Comparison of ENCODE assay signal across 9 cellular contexts in the genomic region with DNA sequence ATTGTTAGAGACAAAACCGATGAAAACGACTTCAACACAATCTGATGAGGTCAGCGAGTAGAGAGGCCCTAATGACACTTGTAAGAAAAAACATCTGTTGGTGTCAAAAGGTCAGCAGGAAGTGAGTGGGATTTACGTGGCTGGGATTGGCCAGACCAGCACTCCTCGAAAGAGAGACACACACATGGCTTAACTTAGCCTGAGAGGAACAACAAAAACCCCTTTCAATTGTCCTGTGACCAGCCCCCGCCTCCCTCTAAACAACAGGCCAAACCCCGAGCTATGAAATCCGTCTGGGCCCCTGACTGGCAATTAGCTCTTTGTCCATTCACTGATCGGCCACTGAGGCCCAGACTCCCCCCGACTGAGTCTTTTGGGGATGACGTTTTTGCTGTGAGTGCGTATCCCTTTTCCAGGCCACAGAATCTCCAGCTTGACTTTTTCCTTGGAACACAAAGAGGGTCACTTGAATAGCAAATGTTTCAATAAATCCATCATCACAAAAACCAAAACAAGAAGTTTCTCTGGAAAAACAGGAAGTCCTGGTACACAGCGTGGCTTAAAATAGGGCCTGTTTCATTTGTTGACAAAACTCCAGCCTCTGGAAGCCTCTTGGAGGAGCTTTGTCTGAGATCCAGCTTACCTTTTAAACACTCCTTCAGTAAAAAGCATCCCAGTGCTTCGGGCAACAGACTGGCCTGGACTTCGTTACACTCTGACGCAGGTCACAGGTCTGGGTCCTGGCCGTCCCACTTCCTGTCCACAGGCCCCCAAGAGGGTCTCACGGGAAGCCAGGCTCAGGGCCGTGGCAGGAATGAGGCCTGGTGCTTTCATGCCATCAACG.
DNase-seq lines count a peak whose midpoint lies in the region; ATAC-seq and TF ChIP-seq lines count a peak whose summit lies in the region.
"Had no signal": no experiment of that assay in that cellular context is flagged by ENCODE, and none has a peak within 500 bp of the region (broad histone marks: within the 10 kb centered on the region; RNA-seq: fewer than 3 reads in every experiment).

No MANE protein-coding gene starts in this region.

- peaks cover 8% of the 10 kb centered on the region for H3K9me3 ChIP-seq in endodermal cell (ENCODE audit: control insufficient read depth, low read length)
- no peaks in the 10 kb centered on the region for H3K9me3 ChIP-seq in mucosa of descending colon

- H3K4me1 ChIP-seq in endodermal cell (ENCODE audit: control insufficient read depth, insufficient read depth, low read length) (peaks cover 6% of the 10 kb centered on the region), mucosa of descending colon (ENCODE audit: low read depth) (peaks cover 55% of the 10 kb centered on the region), urinary bladder (ENCODE audit: insufficient read depth) (peaks cover 2% of the 10 kb centered on the region)

- peaks cover 44% of the 10 kb centered on the region for H3K4me1 Mint-ChIP-seq in endodermal cell

- peak; percentile 44 for DNase-seq in GM10266 (ENCODE audit: extremely low spot score)
- DNase-seq in NOMO-1 treated with DMSO at 0.1 percent for 48 hours (lab: John Stamatoyannopoulos, UW; ENCODE audit: unreplicated experiment), result peak; percentile 31
- no peak for DNase-seq in endodermal cell
- DNase-seq in mucosa of descending colon, result peak in 1 of 3 donors; percentile 65
- DNase-seq in activated CD4-positive, alpha-beta T cell treated with anti-CD3 and anti-CD28 coated beads, Interleukin-2, amount 50 U/mL, for 4 hours, result no peak

- H3K9me3 Mint-ChIP-seq in endodermal cell, result peaks cover 4% of the 10 kb centered on the region
- H3K9me3 Mint-ChIP-seq: naive thymus-derived CD8-positive, alpha-beta T cell had no signal

- WGBS in endodermal cell (ENCODE audit: insufficient coverage in 1 of 2, insufficient read length in 1 of 2), 2 experiments, result 70 to 85% methylated on average over 9 to 20 of the region's 20 CpGs
- 11% methylated on average over 20 of the region's 20 CpGs for WGBS in urinary bladder

- H3K27ac ChIP-seq in endodermal cell (ENCODE audit: low read depth, low read length), result peak overlapping the region; percentile 99
- peak overlapping the region; percentile 93 for H3K27ac ChIP-seq in urinary bladder (ENCODE audit: low read depth)

- intact Hi-C loops in mucosa of descending colon (cut with DNase I, micrococcal nuclease), result loop anchor here in 1 of 2 donors (10.0 kb wide), 1 partner anchor 87 kb away; no protein-coding TSS in a partner anchor

- H3K4me3 ChIP-seq in endodermal cell (ENCODE audit: low read length), result no peak overlapping the region
- H3K4me3 ChIP-seq in mucosa of descending colon, result no peak overlapping the region
- H3K4me3 ChIP-seq in urinary bladder (ENCODE audit: low read depth, low read length), result no peak overlapping the region

- H3K9ac ChIP-seq in endodermal cell (ENCODE audit: extremely low read depth, low read length, poor library complexity, severe bottlenecking), result no peak overlapping the region

- H3K27me3 ChIP-seq in endodermal cell (ENCODE audit: control insufficient read depth, insufficient read depth, low read length, poor library complexity, severe bottlenecking), result no peaks in the 10 kb centered on the region

- no peak overlapping the region for H3K4me3 Mint-ChIP-seq in endodermal cell
- H3K4me3 Mint-ChIP-seq: naive thymus-derived CD8-positive, alpha-beta T cell had no signal

- H3K27me3 Mint-ChIP-seq in endodermal cell (ENCODE audit: insufficient read depth), result no peaks in the 10 kb centered on the region

- H3K27ac Mint-ChIP-seq in endodermal cell, result peak overlapping the region; percentile 84
- H3K27ac Mint-ChIP-seq: naive thymus-derived CD8-positive, alpha-beta T cell had no signal

- H3K36me3 ChIP-seq in endodermal cell (ENCODE audit: control insufficient read depth, insufficient read depth, low read length) (peaks cover 11% of the 10 kb centered on the region), mucosa of descending colon (ENCODE audit: low read depth) (no peaks in the 10 kb centered on the region), urinary bladder (ENCODE audit: insufficient read depth) (no peaks in the 10 kb centered on the region)

- TF ChIP-seq CTCF in GM10266 (IDR thresholded peaks at IDR 0.05; ENCODE audit: control insufficient read depth, insufficient read depth, low read depth, missing control alignments) (no peak), endodermal cell (conservative IDR thresholded peaks at IDR 0.05) (no peak), mucosa of descending colon (IDR thresholded peaks at IDR 0.05) (no peak)

- H3K36me3 Mint-ChIP-seq in endodermal cell (ENCODE audit: low read depth), result peaks cover 38% of the 10 kb centered on the region
- H3K36me3 Mint-ChIP-seq: naive thymus-derived CD8-positive, alpha-beta T cell had no signal

- ATAC-seq in mucosa of descending colon, result peak; percentile 39
- ATAC-seq in HG03097 (IDR thresholded peaks at IDR 0.05; ENCODE audit: low FRiP score, unreplicated experiment), result no peak
- no peak for ATAC-seq in HG02981 (IDR thresholded peaks at IDR 0.05; ENCODE audit: unreplicated experiment)
- ATAC-seq: naive thymus-derived CD8-positive, alpha-beta T cell had no signal

Comparison
In these comparisons a context has a peak if more than half of its experiments do, and no peak if none do; other contexts are left out.
1. DNase-seq: peak in GM10266 (single experiment) and NOMO-1 treated with DMSO at 0.1 percent for 48 hours (single experiment); none in endodermal cell (single experiment) and activated CD4-positive, alpha-beta T cell treated with anti-CD3 and anti-CD28 coated beads, Interleukin-2, amount 50 U/mL, for 4 hours (0 of 2).